Comparison of ENCODE assay signal across 23 cellular contexts in genomic region chr3:118332699-118333098, GRCh38.
"Had no signal": no experiment of that assay in that cellular context is flagged by ENCODE, and none has a peak within 500 bp of the region (broad histone marks: within the 10 kb centered on the region; RNA-seq: fewer than 3 reads in every experiment).

No MANE protein-coding gene starts in this region.

- H3K36me3 ChIP-seq: esophagus muscularis mucosa, gastroesophageal sphincter, heart left ventricle, left lung, lower lobe of right lung had no signal

- DNase-seq: dermis blood vessel endothelial cell; dorsolateral prefrontal cortex; effector CD4-positive, alpha-beta T cell; effector memory CD4-positive, alpha-beta T cell; foreskin keratinocyte; heart left ventricle; hypothalamus; left cardiac atrium; left lung; left ventricle myocardium superior; lower lobe of right lung; mesenchymal stem cell; mucosa of descending colon; naive B cell had no signal

- H3K4me3 ChIP-seq: coronary artery, dorsolateral prefrontal cortex, esophagus muscularis mucosa, gastroesophageal sphincter, heart left ventricle, hepatocyte, left lung, lower lobe of right lung, mucosa of descending colon had no signal

- H3K4me2 ChIP-seq: hepatocyte had no signal

- ATAC-seq: foreskin keratinocyte, gastroesophageal sphincter, heart left ventricle, left cardiac atrium, left lung, left ventricle myocardium superior, lower lobe of right lung, mucosa of descending colon had no signal

- H3K27me3 ChIP-seq: dorsolateral prefrontal cortex, esophagus muscularis mucosa, foreskin keratinocyte, gastroesophageal sphincter, heart left ventricle, hepatocyte, left lung had no signal

- FAIRE-seq: colon, endothelial cell of umbilical vein, frontal cortex, islet of Langerhans, keratinocyte had no signal

- H3K4me1 ChIP-seq: esophagus muscularis mucosa, foreskin keratinocyte, gastroesophageal sphincter, heart left ventricle, left lung, lower lobe of right lung had no signal

- H3K27ac ChIP-seq: coronary artery, dorsolateral prefrontal cortex, esophagus muscularis mucosa, foreskin keratinocyte, gastroesophageal sphincter, heart left ventricle, hepatocyte, left lung, lower lobe of right lung had no signal
